ENCODE assay signal across 23 cellular contexts in genomic region chr3:67031986-67032385, GRCh38. TPM values are rescaled to one million over a fixed set of nuclear protein-coding genes. Genes with fewer than 3 reads are reported as not detected.
DNase-seq lines count a peak whose midpoint lies in the region; ATAC-seq lines count a peak whose summit lies in the region.
"Had no signal": no experiment of that assay in that cellular context is flagged by ENCODE, and none has a peak within 500 bp of the region (broad histone marks: within the 10 kb centered on the region; RNA-seq: fewer than 3 reads in every experiment).

No MANE protein-coding gene starts in this region.

- H3K4me1 ChIP-seq in neuronal stem cell (ENCODE audit: control insufficient read depth in 2 of 2, insufficient read depth in 1 of 2, low read depth in 1 of 2, low read length in 2 of 2) = peaks cover 0 to 2% of the 10 kb centered on the region in 2 donors

- no peaks in the 10 kb centered on the region for H3K36me3 ChIP-seq in neuronal stem cell (replicated peaks in 1 of 2; ENCODE audit: control insufficient read depth in 2 of 2, insufficient read depth in 2 of 2, low read length in 2 of 2)
- H3K36me3 ChIP-seq: BLaER1 treated with 17β-estradiol and CSF1 and Interleukin-3, amounts not matched to agents 10 nM and 100 nM; MG63 had no signal

- H3K9me3 ChIP-seq in neuronal stem cell (replicated peaks in 1 of 2; ENCODE audit: control insufficient read depth in 2 of 2, insufficient read depth in 1 of 2, low read depth in 1 of 2, low read length in 2 of 2) = no peaks in the 10 kb centered on the region
- H3K9me3 ChIP-seq: BLaER1 treated with 17β-estradiol and CSF1 and Interleukin-3, amounts not matched to agents 10 nM and 100 nM; MG63 had no signal

- no peak overlapping the region for H3K27ac ChIP-seq in neuronal stem cell (replicated peaks; ENCODE audit: low read length)
- H3K27ac ChIP-seq: 22Rv1; BLaER1 treated with 17β-estradiol and CSF1 and Interleukin-3, amounts not matched to agents 10 nM and 100 nM had no signal

- H2BK120ac ChIP-seq in neuronal stem cell (ENCODE audit: low read depth, low read length) = no peak overlapping the region

- no peak overlapping the region for H2AK5ac ChIP-seq in neuronal stem cell (ENCODE audit: low read depth, low read length)

- H3K23ac ChIP-seq in neuronal stem cell (ENCODE audit: low read depth, low read length, poor library complexity) = no peak overlapping the region

- H3K27me3 ChIP-seq in neuronal stem cell (ENCODE audit: control insufficient read depth in 3 of 3, insufficient read depth in 3 of 3, low read depth in 1 of 3, low read length in 3 of 3) = no peaks in the 10 kb centered on the region
- H3K27me3 ChIP-seq: BLaER1 treated with 17β-estradiol and CSF1 and Interleukin-3, amounts not matched to agents 10 nM and 100 nM; MG63 had no signal

- no peak overlapping the region for H2BK5ac ChIP-seq in neuronal stem cell (ENCODE audit: low read length)

- no peak overlapping the region for H4K91ac ChIP-seq in neuronal stem cell (ENCODE audit: low read depth, low read length, poor library complexity)

- H3K4me2 ChIP-seq in neuronal stem cell (ENCODE audit: insufficient read depth, low read length, poor library complexity, severe bottlenecking) = no peak overlapping the region

- no CpG with 5 or more reads among the region's 1 CpG for WGBS in neuronal stem cell (ENCODE audit: extremely low coverage in 2 of 2, insufficient read length in 2 of 2, insufficient replicate concordance in 1 of 2), 2 donors

- no peak overlapping the region for H4K8ac ChIP-seq in neuronal stem cell (ENCODE audit: low read depth, low read length)

- no peaks in the 10 kb centered on the region for H3K79me1 ChIP-seq in neuronal stem cell (ENCODE audit: low read depth, low read length)

- no peak for ATAC-seq in HG03432 (IDR thresholded peaks at IDR 0.05; ENCODE audit: unreplicated experiment)
- ATAC-seq: Panc1, T-cell had no signal

- H3K18ac ChIP-seq in neuronal stem cell (ENCODE audit: low read length) = no peak overlapping the region

- no peak overlapping the region for H3K4ac ChIP-seq in neuronal stem cell (ENCODE audit: low read length)

- H3K4me3 ChIP-seq in neuronal stem cell (ENCODE audit: low read length in 2 of 2) = no peak overlapping the region
- H3K4me3 ChIP-seq: BLaER1 treated with 17β-estradiol and CSF1 and Interleukin-3, amounts not matched to agents 10 nM and 100 nM; MG63 had no signal

- H2BK15ac ChIP-seq in neuronal stem cell (ENCODE audit: low read length) = no peak overlapping the region

- peak overlapping the region; percentile 9 for H2AFZ ChIP-seq in neuronal stem cell (ENCODE audit: low read length)

- H2BK12ac ChIP-seq in neuronal stem cell (ENCODE audit: low read length) = no peak overlapping the region

- H3K9ac ChIP-seq in neuronal stem cell (ENCODE audit: low read depth, low read length, poor library complexity) = no peak overlapping the region
- H3K9ac ChIP-seq: BLaER1 treated with 17β-estradiol and CSF1 and Interleukin-3, amounts not matched to agents 10 nM and 100 nM had no signal

- DNase-seq in NCI-H1105 treated with DMSO at 0.1 percent for 48 hours (lab: John Stamatoyannopoulos, UW) = peak; percentile 16
- no peak for DNase-seq in NCI-H1105 (lab: John Stamatoyannopoulos, UW)
- peak; percentile 66 for DNase-seq in NCI-H1417 treated with DMSO at 0.1 percent for 48 hours (lab: John Stamatoyannopoulos, UW)
- DNase-seq in NCI-H2227 treated with DMSO at 0.1 percent for 48 hours (lab: John Stamatoyannopoulos, UW) = peak; percentile 44
- DNase-seq in neuronal stem cell (ENCODE audit: low spot score) = no peak
- no peak for DNase-seq in DMS153 treated with DMSO at 0.1 percent for 48 hours (lab: John Stamatoyannopoulos, UW; ENCODE audit: unreplicated experiment)
- DNase-seq in RKO (ENCODE audit: low spot score) = no peak
- DNase-seq: ACHN; CD8-positive, alpha-beta memory T cell; DMS79; H7; MG63; NCI-H1048; NCI-H1930; NCI-H2171; NCI-H446; NCI-H774; NK-92 treated with Interleukin-12 subunit alpha and Interleukin-12 subunit beta, amount 100 ng/mL, for 24 hours; T-cell had no signal

- H3K14ac ChIP-seq in neuronal stem cell (ENCODE audit: low read length) = no peak overlapping the region

RNA-seq across cellular contexts. Expression of gene KBTBD8, which starts 33.9 kb away (rescaled TPM):
- polyA plus RNA-seq in neuronal stem cell (2013, experiment 1 of 2) = 2.8 TPM
- 3.2 TPM for polyA plus RNA-seq in neuronal stem cell (2013, experiment 2 of 2)

Comparison
In these comparisons a context has a peak if more than half of its experiments do, and no peak if none do; other contexts are left out.
1. DNase-seq: peak in NCI-H1105 treated with DMSO at 0.1 percent for 48 hours (single experiment), NCI-H1417 treated with DMSO at 0.1 percent for 48 hours (single experiment) and NCI-H2227 treated with DMSO at 0.1 percent for 48 hours (single experiment); none in NCI-H1105 (single experiment), neuronal stem cell (single experiment), DMS153 treated with DMSO at 0.1 percent for 48 hours (single experiment) and RKO (single experiment).